9 cellular contexts compared by ENCODE assay signal in the genomic region with DNA sequence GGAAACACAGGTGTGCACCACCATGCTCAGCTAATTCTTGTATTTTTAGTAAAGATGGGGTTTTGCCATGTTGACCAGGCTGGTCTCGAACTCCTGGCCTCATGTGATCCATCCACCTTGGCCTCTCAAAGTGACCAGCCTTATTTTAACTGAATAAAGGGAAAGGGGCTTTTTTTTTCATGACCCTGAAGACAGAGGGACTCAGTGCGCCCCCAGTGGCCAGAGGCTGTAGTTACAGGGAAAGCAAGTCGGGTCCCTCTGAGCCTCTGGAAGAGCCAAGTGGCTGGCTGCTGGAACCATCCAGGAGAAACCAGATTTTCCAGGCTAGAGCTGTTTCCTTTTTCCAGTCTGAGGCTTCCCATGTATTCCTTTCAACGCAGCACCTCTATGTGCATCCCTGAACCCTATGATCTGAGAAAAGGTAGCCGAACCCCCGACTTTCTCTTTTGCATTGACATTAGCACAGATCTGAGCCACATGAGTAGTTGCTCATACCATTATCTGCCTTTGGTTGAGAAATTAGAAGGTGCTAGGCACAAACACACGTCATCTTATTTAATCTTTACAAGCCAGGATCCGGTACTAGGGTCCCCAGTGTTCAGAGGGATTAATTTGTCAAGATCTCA.
A peak's percentile ranks its signal among the peaks of the same experiment; 100 is the strongest.
DNase-seq lines count a peak whose midpoint lies in the region; ATAC-seq and TF ChIP-seq lines count a peak whose summit lies in the region.
"Had no signal": no experiment of that assay in that cellular context is flagged by ENCODE, and none has a peak within 500 bp of the region (broad histone marks: within the 10 kb centered on the region; RNA-seq: fewer than 3 reads in every experiment).

No MANE protein-coding gene starts in this region.

- no peaks in the 10 kb centered on the region for H3K27me3 ChIP-seq in sigmoid colon

- H3K4me1 ChIP-seq in sigmoid colon: peaks cover 0 to 75% (median 72%) of the 10 kb centered on the region in 4 donors

- no peaks in the 10 kb centered on the region for H3K36me3 ChIP-seq in sigmoid colon

- no peak for TF ChIP-seq POLR2A in sigmoid colon (IDR thresholded peaks at IDR 0.05)

- no peaks in the 10 kb centered on the region for H3K9me3 ChIP-seq in sigmoid colon

- no peak overlapping the region for H3K4me3 Mint-ChIP-seq in glutamatergic neuron (ENCODE audit: unreplicated experiment)

- H3K27me3 Mint-ChIP-seq in glutamatergic neuron (ENCODE audit: unreplicated experiment): peaks cover 4% of the 10 kb centered on the region

- H3K36me3 Mint-ChIP-seq in glutamatergic neuron (ENCODE audit: unreplicated experiment): peaks cover 5% of the 10 kb centered on the region
- H3K36me3 Mint-ChIP-seq: activated naive CD4-positive, alpha-beta T cell treated with anti-CD3 and anti-CD28 coated beads, Interleukin-2, amount 50 U/mL, for 72 hours had no signal

- H3K9me3 Mint-ChIP-seq in glutamatergic neuron (ENCODE audit: unreplicated experiment): no peaks in the 10 kb centered on the region
- H3K9me3 Mint-ChIP-seq: activated naive CD4-positive, alpha-beta T cell treated with anti-CD3 and anti-CD28 coated beads, Interleukin-2, amount 50 U/mL, for 72 hours had no signal

- DNase-seq in SIG-M5 treated with dmso at 0.1 percent for 504 hours (lab: John Stamatoyannopoulos, UW; ENCODE audit: unreplicated experiment) (peak; percentile 24), SIG-M5 (lab: John Stamatoyannopoulos, UW) (no peak), NCI-H1092 treated with DMSO at 0.1 percent for 48 hours (lab: John Stamatoyannopoulos, UW) (peak; percentile 44), glutamatergic neuron (peak; percentile 84), sigmoid colon (no peak), cortex of kidney (lab: John Stamatoyannopoulos, UW) (no peak)
- peak; percentile 23 for DNase-seq in activated T-cell treated with anti-CD3 and anti-CD28 coated beads, Interleukin-2, amount 50 U/mL, for 1 hour

- H3K4me3 ChIP-seq in sigmoid colon: no peak overlapping the region

- intact Hi-C loops in sigmoid colon (cut with DNase I): no loop called here

- WGBS in sigmoid colon, 2 donors: 57 to 65% methylated on average over 8 of the region's 8 CpGs

- H3K4me1 Mint-ChIP-seq in glutamatergic neuron (ENCODE audit: low read depth, unreplicated experiment): peaks cover 2% of the 10 kb centered on the region

- no peak for TF ChIP-seq EP300 in sigmoid colon (IDR thresholded peaks at IDR 0.05)

- no peak overlapping the region for H3K27ac Mint-ChIP-seq in glutamatergic neuron (ENCODE audit: unreplicated experiment)
- H3K27ac Mint-ChIP-seq: activated naive CD4-positive, alpha-beta T cell treated with anti-CD3 and anti-CD28 coated beads, Interleukin-2, amount 50 U/mL, for 72 hours had no signal

- ATAC-seq in GM21723 (IDR thresholded peaks at IDR 0.05; ENCODE audit: unreplicated experiment): no peak
- ATAC-seq: activated naive CD4-positive, alpha-beta T cell treated with anti-CD3 and anti-CD28 coated beads, Interleukin-2, amount 50 U/mL, for 72 hours had no signal

- peak overlapping the region; percentile 67 to 87 (median 80) for H3K27ac ChIP-seq in sigmoid colon

- peak; percentile 96 for TF ChIP-seq CTCF in glutamatergic neuron (IDR thresholded peaks at IDR 0.05; ENCODE audit: partially characterized antibody, unreplicated experiment)
- peak in 3 of 4 experiments; percentile 58 to 70 (median 67) for TF ChIP-seq CTCF in sigmoid colon (IDR thresholded peaks at IDR 0.05)

Comparison
In these comparisons a context has a peak if more than half of its experiments do, and no peak if none do; other contexts are left out.
1. DNase-seq: peak in SIG-M5 treated with dmso at 0.1 percent for 504 hours (single experiment), NCI-H1092 treated with DMSO at 0.1 percent for 48 hours (single experiment), activated T-cell treated with anti-CD3 and anti-CD28 coated beads, Interleukin-2, amount 50 U/mL, for 1 hour (single experiment) and glutamatergic neuron (single experiment); none in SIG-M5 (single experiment), sigmoid colon (single experiment) and cortex of kidney (single experiment).